8 cellular contexts compared by ENCODE assay signal in genomic region chr11:9664276-9665171, GRCh38. TPM values are rescaled to one million over a fixed set of nuclear protein-coding genes. Genes with fewer than 3 reads are reported as not detected.
DNase-seq lines count a peak whose midpoint lies in the region; ATAC-seq and TF ChIP-seq lines count a peak whose summit lies in the region.

No MANE protein-coding gene starts in this region.

- H3K4me3 ChIP-seq in AG04450 (ENCODE audit: low read depth, low read length): peak overlapping the region; percentile 91
- H3K4me3 ChIP-seq in parathyroid adenoma (ENCODE audit: low read depth, low read length): peak overlapping the region; percentile 70

- CTCF ChIA-PET in AG04450 (lab: Charles Lee): interaction anchor here (0.5 to 1.4 kb wide), 4 partner anchors 18 to 642 kb away, joined by 3 to 5 read pairs (median 4); no protein-coding TSS in a partner anchor

- TF ChIP-seq CTCF in AG04450 (IDR thresholded peaks at IDR 0.05; ENCODE audit: low read depth, low read length) (no peak), GM13977 (IDR thresholded peaks at IDR 0.05; ENCODE audit: extremely low read depth, insufficient read depth, missing control alignments) (no peak), glutamatergic neuron (IDR thresholded peaks at IDR 0.05; ENCODE audit: partially characterized antibody, unreplicated experiment) (no peak), parathyroid adenoma (IDR thresholded peaks at IDR 0.05) (no peak)

- peaks cover 33% of the 10 kb centered on the region for H3K27me3 Mint-ChIP-seq in activated naive CD4-positive, alpha-beta T cell treated with anti-CD3 and anti-CD28 coated beads, Interleukin-2, amount 50 U/mL, for 24 hours
- H3K27me3 Mint-ChIP-seq in glutamatergic neuron (ENCODE audit: unreplicated experiment): peaks cover 2% of the 10 kb centered on the region

- peaks cover 3% of the 10 kb centered on the region for H3K36me3 Mint-ChIP-seq in activated naive CD4-positive, alpha-beta T cell treated with anti-CD3 and anti-CD28 coated beads, Interleukin-2, amount 50 U/mL, for 24 hours
- H3K36me3 Mint-ChIP-seq in glutamatergic neuron (ENCODE audit: unreplicated experiment): no peaks in the 10 kb centered on the region

- H3K27me3 ChIP-seq in AG04450 (ENCODE audit: control insufficient read depth, insufficient read depth, low read length) (no peaks in the 10 kb centered on the region), parathyroid adenoma (ENCODE audit: control insufficient read depth, insufficient read depth, low read length) (no peaks in the 10 kb centered on the region)

- in situ Hi-C loops in GM13977 (cut with MboI; ENCODE audit: low pct_unique_long_range_greater_than_20kb, low sequenced_read_pairs, unreplicated experiment): no loop called here

- no peak overlapping the region for H3K27ac Mint-ChIP-seq in activated naive CD4-positive, alpha-beta T cell treated with anti-CD3 and anti-CD28 coated beads, Interleukin-2, amount 50 U/mL, for 24 hours
- no peak overlapping the region for H3K27ac Mint-ChIP-seq in glutamatergic neuron (ENCODE audit: unreplicated experiment)

- peak overlapping the region; percentile 86 for H3K4me3 Mint-ChIP-seq in activated naive CD4-positive, alpha-beta T cell treated with anti-CD3 and anti-CD28 coated beads, Interleukin-2, amount 50 U/mL, for 24 hours
- H3K4me3 Mint-ChIP-seq in glutamatergic neuron (ENCODE audit: unreplicated experiment): peak overlapping the region; percentile 90

- peak overlapping the region; percentile 69 for H3K4me2 ChIP-seq in parathyroid adenoma (ENCODE audit: low read length)

- H3K79me2 ChIP-seq in parathyroid adenoma: no peaks in the 10 kb centered on the region

- peaks cover 11% of the 10 kb centered on the region for H3K4me1 Mint-ChIP-seq in activated naive CD4-positive, alpha-beta T cell treated with anti-CD3 and anti-CD28 coated beads, Interleukin-2, amount 50 U/mL, for 24 hours
- H3K4me1 Mint-ChIP-seq in glutamatergic neuron (ENCODE audit: low read depth, unreplicated experiment): peaks cover 2% of the 10 kb centered on the region

- no peak overlapping the region for H3K9ac ChIP-seq in parathyroid adenoma

- H3K27ac ChIP-seq in AG04450 (ENCODE audit: low read depth, low read length) (peak overlapping the region; percentile 77), parathyroid adenoma (peak overlapping the region; percentile 80)

- DNase-seq in AG04450 (ENCODE audit: low read depth, low spot score) (no peak), GM13977 (ENCODE audit: low spot score) (peak; percentile 50), NCI-H226 (peak; percentile 33), glutamatergic neuron (no peak), H4 (ENCODE audit: low spot score) (no peak)

- POLR2A ChIA-PET in AG04450 (lab: Yijun Ruan, JAX): interaction anchor here (0.7 to 1.5 kb wide), 5 partner anchors 51 to 308 kb away, joined by 3 to 8 read pairs (median 6); partner anchors contain the start of gene ZNF143

- no peaks in the 10 kb centered on the region for H3K4me1 ChIP-seq in parathyroid adenoma

- peak; percentile 36 for ATAC-seq in HG02798 (IDR thresholded peaks at IDR 0.05; ENCODE audit: poor library complexity, unreplicated experiment)

- peaks cover 3% of the 10 kb centered on the region for H3K9me3 ChIP-seq in AG04450 (ENCODE audit: control insufficient read depth, insufficient read depth, low read length)
- H3K9me3 ChIP-seq in parathyroid adenoma (ENCODE audit: control insufficient read depth, low read length): no peaks in the 10 kb centered on the region

- peak overlapping the region; percentile 72 for H2AFZ ChIP-seq in parathyroid adenoma

- H3K36me3 ChIP-seq in parathyroid adenoma (ENCODE audit: control insufficient read depth, insufficient read depth, low read length): no peaks in the 10 kb centered on the region

- H3K9me3 Mint-ChIP-seq in activated naive CD4-positive, alpha-beta T cell treated with anti-CD3 and anti-CD28 coated beads, Interleukin-2, amount 50 U/mL, for 24 hours: peaks cover 5% of the 10 kb centered on the region
- no peaks in the 10 kb centered on the region for H3K9me3 Mint-ChIP-seq in glutamatergic neuron (ENCODE audit: unreplicated experiment)

RNA-seq across cellular contexts. Expression of gene SWAP70, which starts 0.6 kb away (rescaled TPM):
- polyA plus RNA-seq in AG04450 (2011; rRNA removed): 20.9 and 24.6 TPM in 2 replicates
- 15.4 and 20.1 TPM in 2 replicates for polyA minus RNA-seq in AG04450 (2011; rRNA and poly(A)+ RNA removed)
- total RNA-seq in glutamatergic neuron (ENCODE audit: unreplicated experiment): 8.7 TPM
- total RNA-seq in H4 (2014; rRNA removed; shearing (Covaris generic)): 12.4 and 14.3 TPM in 2 replicates

Comparison
In these comparisons a context has a peak if more than half of its experiments do, and no peak if none do; other contexts are left out.
1. DNase-seq: peak in GM13977 (single experiment) and NCI-H226 (single experiment); none in AG04450 (single experiment), glutamatergic neuron (single experiment) and H4 (single experiment).